In genomic region chr18:23851470-23852002, GRCh38 we compare ENCODE assay signal across 23 cellular contexts.
DNase-seq lines count a peak whose midpoint lies in the region; ATAC-seq, FAIRE-seq and TF ChIP-seq lines count a peak whose summit lies in the region.
"Had no signal": no experiment of that assay in that cellular context is flagged by ENCODE, and none has a peak within 500 bp of the region (broad histone marks: within the 10 kb centered on the region; RNA-seq: fewer than 3 reads in every experiment).

No MANE protein-coding gene starts in this region.

- H2AFZ ChIP-seq in OCI-LY7 (ENCODE audit: low read length) (peak overlapping the region; percentile 91; the same call in 1 of the 2 replicates), GM23338 (no peak overlapping the region)
- H2AFZ ChIP-seq: GM23248, PC-9 had no signal

- peaks cover 14% of the 10 kb centered on the region for H3K4me1 Mint-ChIP-seq in GM23338

- peak overlapping the region in 8 of 11 experiments; percentile 5 to 58 (median 24); a peak in 10 of 22 replicates for H3K4me2 ChIP-seq in BLaER1 treated with 17β-estradiol and CSF1 and Interleukin-3, amounts not matched to agents 10 nM and 100 nM
- H3K4me2 ChIP-seq in OCI-LY7 (ENCODE audit: low read length) (no peak overlapping the region), GM23338 (no peak overlapping the region)
- H3K4me2 ChIP-seq: KMS-11, PC-9 had no signal

- H3F3A ChIP-seq in GM23338 (replicated peaks; ENCODE audit: low read depth): no peaks in the 10 kb centered on the region

- no peaks in the 10 kb centered on the region for H3K9me2 ChIP-seq in OCI-LY7 (ENCODE audit: insufficient read depth, low read length)
- peaks cover 11% of the 10 kb centered on the region; the same call in 1 of the 2 replicates for H3K9me2 ChIP-seq in GM23338 (ENCODE audit: insufficient read depth)

- H3K27me3 Mint-ChIP-seq in GM23338 (ENCODE audit: insufficient read depth, low read depth, poor library complexity): peaks cover 9% of the 10 kb centered on the region

- no peak for TF ChIP-seq CTCF in OCI-LY7 (conservative IDR thresholded peaks at IDR 0.05; ENCODE audit: low read length)
- no peak for TF ChIP-seq CTCF in pancreas (IDR thresholded peaks at IDR 0.05)
- TF ChIP-seq CTCF in GM23338 (conservative IDR thresholded peaks at IDR 0.05; ENCODE audit: low read depth in 2 of 2): no peak

- H3K4me1 ChIP-seq in BLaER1 treated with 17β-estradiol and CSF1 and Interleukin-3, amounts not matched to agents 10 nM and 100 nM: peaks cover 25 to 61% (median 52%) of the 10 kb centered on the region in 10 experiments
- H3K4me1 ChIP-seq in OCI-LY7 (ENCODE audit: insufficient read depth, low read length, poor library complexity, severe bottlenecking) (peaks cover 25% of the 10 kb centered on the region), pancreas (no peaks in the 10 kb centered on the region), GM23338 (ENCODE audit: insufficient read depth) (peaks cover 11% of the 10 kb centered on the region)
- H3K4me1 ChIP-seq: HAP-1 had no signal

- H3K36me3 Mint-ChIP-seq in GM23338 (ENCODE audit: low read depth): no peaks in the 10 kb centered on the region

- no peak overlapping the region for H3K4me3 Mint-ChIP-seq in GM23338

- DNase-seq in OCI-LY7 (ENCODE audit: low spot score) (no peak), left colon (no peak), pancreas (peak in 1 of 6 donors; percentile 19), HEK293T (ENCODE audit: extremely low spot score) (no peak), NCI-H748 (lab: John Stamatoyannopoulos, UW; ENCODE audit: unreplicated experiment) (no peak), GM23338 (ENCODE audit: low spot score) (no peak)
- DNase-seq: ACHN, DMS53, GDM1, GM23248, IMR-90, NCI-H1105, NCI-H146, NCI-H2081, NCI-H2171, NCI-H524 treated with DMSO at 0.1 percent for 48 hours, PC-9, RPMI8226 had no signal

- H3K9ac ChIP-seq in BLaER1 treated with 17β-estradiol and CSF1 and Interleukin-3, amounts not matched to agents 10 nM and 100 nM: no peak overlapping the region
- H3K9ac ChIP-seq: GM23248, KMS-11 had no signal

- peaks cover 0 to 17% (median under 1%) of the 10 kb centered on the region in 11 experiments; a peak in 6 of 22 replicates for H3K9me3 ChIP-seq in BLaER1 treated with 17β-estradiol and CSF1 and Interleukin-3, amounts not matched to agents 10 nM and 100 nM (replicated peaks in 1 of 11)
- H3K9me3 ChIP-seq in OCI-LY7 (ENCODE audit: low read length): no peaks in the 10 kb centered on the region
- no peaks in the 10 kb centered on the region for H3K9me3 ChIP-seq in pancreas
- H3K9me3 ChIP-seq: HAP-1 had no signal

- H3K9me3 Mint-ChIP-seq in GM23338: no peaks in the 10 kb centered on the region; the same call in 2 of the 3 replicates

- peaks cover 0 to 27% (median 6%) of the 10 kb centered on the region in 11 experiments; a peak in 9 of 22 replicates for H3K36me3 ChIP-seq in BLaER1 treated with 17β-estradiol and CSF1 and Interleukin-3, amounts not matched to agents 10 nM and 100 nM
- H3K36me3 ChIP-seq in OCI-LY7 (ENCODE audit: insufficient read depth, low read length): no peaks in the 10 kb centered on the region
- H3K36me3 ChIP-seq in pancreas: no peaks in the 10 kb centered on the region
- H3K36me3 ChIP-seq in GM23338 (ENCODE audit: insufficient read depth): no peaks in the 10 kb centered on the region
- H3K36me3 ChIP-seq: HAP-1 had no signal

- no peak for FAIRE-seq in pancreas (lab: Jason Lieb, UNC)
- FAIRE-seq: GM18507, HTR-8/SVneo had no signal

- WGBS in pancreas, 2 donors: 16 to 21% methylated on average over 3 of the region's 3 CpGs

- POLR2A ChIA-PET in OCI-LY7 (lab: Charles Lee) (interaction anchor here (0.9 kb wide), 2 partner anchors 9 to 13 kb away, joined by 3 read pairs; no protein-coding TSS in a partner anchor), HEK293T (lab: Yijun Ruan, JAX) (no interaction called here)

- no peaks in the 10 kb centered on the region for H4K20me1 ChIP-seq in BLaER1 treated with 17β-estradiol and CSF1 and Interleukin-3, amounts not matched to agents 10 nM and 100 nM
- H4K20me1 ChIP-seq in OCI-LY7 (ENCODE audit: insufficient read depth, low read length) (no peaks in the 10 kb centered on the region), GM23338 (replicated peaks; ENCODE audit: insufficient read depth) (no peaks in the 10 kb centered on the region)

- intact Hi-C loops in OCI-LY7 (cut with micrococcal nuclease; ENCODE audit: unreplicated experiment) (no loop called here), left colon (cut with DNase I, micrococcal nuclease) (no loop called here), pancreas (cut with DNase I) (no loop called here)

- H3K27ac ChIP-seq in BLaER1 treated with 17β-estradiol and CSF1 and Interleukin-3, amounts not matched to agents 10 nM and 100 nM: peak overlapping the region in 1 of 11 experiments; percentile 13; a peak in 4 of 22 replicates
- H3K27ac ChIP-seq in OCI-LY7 (ENCODE audit: low read depth, low read length, poor library complexity, severe bottlenecking) (no peak overlapping the region), pancreas (no peak overlapping the region), GM23338 (ENCODE audit: low read depth) (no peak overlapping the region)
- H3K27ac ChIP-seq: GM23248, KMS-11, PC-9 had no signal

- H3K79me2 ChIP-seq in OCI-LY7 (ENCODE audit: insufficient read depth, low read depth, low read length) (no peaks in the 10 kb centered on the region), GM23338 (replicated peaks; ENCODE audit: insufficient read depth) (no peaks in the 10 kb centered on the region)

- ATAC-seq in left colon: peak; percentile 53
- peak in 3 of 4 donors; percentile 70 to 87 (median 76) for ATAC-seq in pancreas
- no peak for ATAC-seq in GM23338

- no TSS peak for BruUV-seq in OCI-LY7 (replicated peaks; lab: Mats Ljungman, UMichigan)

- no peak overlapping the region for H3K27ac Mint-ChIP-seq in GM23338

- no peaks in the 10 kb centered on the region for H3K27me3 ChIP-seq in BLaER1 treated with 17β-estradiol and CSF1 and Interleukin-3, amounts not matched to agents 10 nM and 100 nM
- H3K27me3 ChIP-seq in pancreas (no peaks in the 10 kb centered on the region), GM23338 (ENCODE audit: insufficient read depth) (no peaks in the 10 kb centered on the region)

- CTCF ChIA-PET in OCI-LY7 (lab: Charles Lee; ENCODE audit: unreplicated experiment): interaction anchor here (1.3 to 1.4 kb wide), 2 partner anchors 10 kb away, joined by 3 to 7 read pairs; no protein-coding TSS in a partner anchor
- CTCF ChIA-PET in HEK293T (lab: Yijun Ruan, JAX): no interaction called here

- no peak overlapping the region for H3K4me3 ChIP-seq in BLaER1 treated with 17β-estradiol and CSF1 and Interleukin-3, amounts not matched to agents 10 nM and 100 nM
- H3K4me3 ChIP-seq in OCI-LY7 (ENCODE audit: low read depth, low read length, poor library complexity, severe bottlenecking) (no peak overlapping the region), pancreas (no peak overlapping the region), GM23338 (no peak overlapping the region)
- H3K4me3 ChIP-seq: GM23248, HAP-1, PC-9 had no signal

TF ChIP-seq in HEK293T, 16 proteins besides CTCF, POLR2A, EP300 and RAD21 (continues in another document):
- no peak for TF ChIP-seq PKNOX1 (IDR thresholded peaks at IDR 0.05)
- TF ChIP-seq NFRKB (IDR thresholded peaks at IDR 0.05): no peak
- no peak for TF ChIP-seq SUZ12 (IDR thresholded peaks at IDR 0.05)
- TF ChIP-seq SP1 (IDR thresholded peaks at IDR 0.05): no peak
- TF ChIP-seq ELF4 (IDR thresholded peaks at IDR 0.05): no peak
- TF ChIP-seq CTBP1 (IDR thresholded peaks at IDR 0.05; ENCODE audit: borderline replicate concordance): no peak
- no peak for TF ChIP-seq LEF1 (IDR thresholded peaks at IDR 0.05; ENCODE audit: borderline replicate concordance)
- TF ChIP-seq TARDBP (IDR thresholded peaks at IDR 0.05): no peak
- TF ChIP-seq HDGF (IDR thresholded peaks at IDR 0.05; ENCODE audit: borderline replicate concordance): no peak
- TF ChIP-seq FOXK2 (IDR thresholded peaks at IDR 0.05): no peak
- TF ChIP-seq L3MBTL2 (conservative IDR thresholded peaks at IDR 0.05): no peak
- TF ChIP-seq FOXA1 (IDR thresholded peaks at IDR 0.05): no peak
- no peak for TF ChIP-seq FOXM1 (IDR thresholded peaks at IDR 0.05; ENCODE audit: borderline replicate concordance)
- TF ChIP-seq BHLHE40 (IDR thresholded peaks at IDR 0.05; ENCODE audit: borderline replicate concordance): no peak

TF ChIP-seq in GM23338, 12 proteins besides CTCF, POLR2A, EP300 and RAD21 (continues in another document):
- TF ChIP-seq ETS1 (IDR thresholded peaks at IDR 0.05) (no peak), EZH2phosphoT487 (IDR thresholded peaks at IDR 0.05; ENCODE audit: unreplicated experiment) (no peak), EZH2 (IDR thresholded peaks at IDR 0.05; ENCODE audit: low read depth, unreplicated experiment) (no peak), STAT1 (IDR thresholded peaks at IDR 0.05; ENCODE audit: unreplicated experiment) (no peak), JUNB (IDR thresholded peaks at IDR 0.05; ENCODE audit: unreplicated experiment) (no peak), POLR2AphosphoS5 (IDR thresholded peaks at IDR 0.05; ENCODE audit: low read depth) (no peak), CREB1 (CRISPR knock-in tag; IDR thresholded peaks at IDR 0.05; ENCODE audit: low read depth) (no peak), ZNF331 (CRISPR knock-in tag; IDR thresholded peaks at IDR 0.05; ENCODE audit: low read depth) (no peak), ZNF114 (CRISPR knock-in tag; IDR thresholded peaks at IDR 0.05) (no peak)

Comparison
In these comparisons a context has a peak if more than half of its experiments do, and no peak if none do; other contexts are left out.
1. H3K4me2 ChIP-seq: peak in BLaER1 treated with 17β-estradiol and CSF1 and Interleukin-3, amounts not matched to agents 10 nM and 100 nM (8 of 11); none in OCI-LY7 (single experiment) and GM23338 (single experiment).